ENCODE assay signal across 8 cellular contexts in the genomic region with DNA sequence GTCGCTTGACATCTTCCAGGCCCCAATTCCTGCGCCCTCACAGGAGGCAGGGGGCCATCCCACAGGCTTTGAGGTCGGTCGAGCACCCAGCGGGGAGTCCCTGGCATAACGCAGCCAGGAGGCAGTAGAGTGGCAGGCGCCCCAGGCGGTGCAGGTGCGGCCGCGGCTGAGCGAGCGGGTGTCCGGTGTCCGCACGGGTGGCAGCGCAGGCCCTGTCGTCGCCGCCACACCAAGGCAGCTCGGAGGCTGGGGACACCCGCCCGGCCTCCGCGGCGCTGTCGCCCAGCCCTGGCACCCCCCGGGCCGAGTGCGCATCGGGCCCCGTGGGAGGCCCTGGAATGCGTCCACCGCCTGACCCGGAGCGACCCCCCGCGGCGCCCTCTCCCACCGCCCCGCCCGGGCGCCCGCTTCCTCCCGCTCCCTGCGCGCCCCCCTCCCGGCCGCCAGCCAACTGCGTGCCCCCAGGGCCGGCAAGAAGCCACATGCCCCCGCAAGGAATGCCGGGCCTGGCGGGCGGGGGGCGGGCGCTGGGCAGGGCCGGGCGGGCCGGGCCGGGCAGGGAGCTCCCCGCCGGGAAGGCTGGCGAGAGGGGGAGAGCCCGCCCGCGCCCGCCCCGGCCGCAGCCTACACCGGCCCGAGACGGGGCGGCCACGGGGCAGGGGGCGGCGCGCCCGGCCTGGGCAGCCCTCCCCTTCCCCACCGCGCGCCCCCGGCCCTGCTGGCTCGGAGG. TPM values are rescaled to one million over a fixed set of nuclear protein-coding genes. Genes with fewer than 3 reads are reported as not detected.
DNase-seq lines count a peak whose midpoint lies in the region; ATAC-seq and TF ChIP-seq lines count a peak whose summit lies in the region.

No MANE protein-coding gene starts in this region.

- H3K4me1 Mint-ChIP-seq in activated CD4-positive, alpha-beta T cell treated with anti-CD3 and anti-CD28 coated beads for 36 hours: peaks cover 3% of the 10 kb centered on the region

- peak overlapping the region; percentile 60 to 81 for H3K4me3 ChIP-seq in ascending aorta

- H3K9me3 ChIP-seq in ascending aorta: no peaks in the 10 kb centered on the region

- peak in 2 of 3 experiments; percentile 25 to 53 for TF ChIP-seq CTCF in ascending aorta (IDR thresholded peaks at IDR 0.05)

- no peaks in the 10 kb centered on the region for H3K36me3 Mint-ChIP-seq in activated CD4-positive, alpha-beta T cell treated with anti-CD3 and anti-CD28 coated beads for 36 hours (ENCODE audit: low read depth)

- H3K36me3 ChIP-seq in ascending aorta: peaks cover 0 to 21% of the 10 kb centered on the region in 2 donors

- H3K27ac ChIP-seq in ascending aorta: peak overlapping the region; percentile 95 to 97

- POLR2A ChIA-PET in activated CD4-positive, alpha-beta T cell treated with anti-CD3 and anti-CD28 coated beads for 36 hours (lab: Charles Lee): no interaction called here

- peaks cover 22% of the 10 kb centered on the region for H3K27me3 Mint-ChIP-seq in activated CD4-positive, alpha-beta T cell treated with anti-CD3 and anti-CD28 coated beads for 36 hours

- H3K4me1 ChIP-seq in ascending aorta: peaks cover 22 to 30% of the 10 kb centered on the region in 2 donors

- ATAC-seq in activated CD4-positive, alpha-beta T cell treated with anti-CD3 and anti-CD28 coated beads for 36 hours: peak; percentile 37
- ATAC-seq in sciatic nerve (peak; percentile 58), HG03342 (IDR thresholded peaks at IDR 0.05; ENCODE audit: unreplicated experiment) (no peak), GM21515 (IDR thresholded peaks at IDR 0.05; ENCODE audit: unreplicated experiment) (no peak)

- CTCF ChIA-PET in activated CD4-positive, alpha-beta T cell treated with anti-CD3 and anti-CD28 coated beads for 36 hours (lab: Charles Lee): no interaction called here

- intact Hi-C loops in activated CD4-positive, alpha-beta T cell treated with anti-CD3 and anti-CD28 coated beads for 36 hours (cut with DNase I, micrococcal nuclease): loop anchor here in 1 of 2 experiments (1.0 to 5.0 kb wide), 2 partner anchors 33 to 68 kb away; no protein-coding TSS in a partner anchor
- intact Hi-C loops in ascending aorta (cut with DNase I) (loop anchor here (1.0 to 2.0 kb wide), 4 partner anchors 16 to 152 kb away; a partner anchor contains a TSS), sciatic nerve (cut with DNase I) (no loop called here)

- H3K4me3 Mint-ChIP-seq in activated CD4-positive, alpha-beta T cell treated with anti-CD3 and anti-CD28 coated beads for 36 hours: peak overlapping the region; percentile 60

- H3K27me3 ChIP-seq in ascending aorta: no peaks in the 10 kb centered on the region

- H3K9me3 Mint-ChIP-seq in activated CD4-positive, alpha-beta T cell treated with anti-CD3 and anti-CD28 coated beads for 36 hours (ENCODE audit: low read depth): no peaks in the 10 kb centered on the region

- no peak overlapping the region for H3K27ac Mint-ChIP-seq in activated CD4-positive, alpha-beta T cell treated with anti-CD3 and anti-CD28 coated beads for 36 hours

- peak; percentile 48 for DNase-seq in activated CD4-positive, alpha-beta T cell treated with anti-CD3 and anti-CD28 coated beads for 36 hours
- no peak for DNase-seq in activated CD4-positive, alpha-beta T cell treated with anti-CD3 and anti-CD28 coated beads for 1 hour
- DNase-seq in NCI-H1092 treated with DMSO at 0.1 percent for 48 hours (lab: John Stamatoyannopoulos, UW) (peak; percentile 63), ascending aorta (ENCODE audit: low spot score in 2 of 2) (peak in 1 of 2 donors; percentile 78), hypothalamus (lab: John Stamatoyannopoulos, UW) (peak in 26 of 51 donors; percentile 26 to 76 (median 54)), sciatic nerve (ENCODE audit: low spot score) (peak; percentile 69)

RNA-seq across cellular contexts. Expression of a gene that starts 33.9 kb away (rescaled TPM):
- total RNA-seq in activated CD4-positive, alpha-beta T cell treated with anti-CD3 and anti-CD28 coated beads for 36 hours: under 1 TPM; 0.61 to 0.94 TPM
- total RNA-seq in ascending aorta (36.5 TPM), sciatic nerve (21.6 TPM)

Comparison
In these comparisons a context has a peak if more than half of its experiments do, and no peak if none do; other contexts are left out.
1. ATAC-seq: peak in activated CD4-positive, alpha-beta T cell treated with anti-CD3 and anti-CD28 coated beads for 36 hours (single experiment) and sciatic nerve (single experiment); none in HG03342 (single experiment) and GM21515 (single experiment).
2. RNA of a gene that starts 33.9 kb away (total RNA-seq): 36.5 TPM in ascending aorta (single experiment) and 21.6 TPM in sciatic nerve (single experiment); 0.61 to 0.94 TPM in activated CD4-positive, alpha-beta T cell treated with anti-CD3 and anti-CD28 coated beads for 36 hours; every median in the first group is over 10 times any median in the second.